In the genomic region with DNA sequence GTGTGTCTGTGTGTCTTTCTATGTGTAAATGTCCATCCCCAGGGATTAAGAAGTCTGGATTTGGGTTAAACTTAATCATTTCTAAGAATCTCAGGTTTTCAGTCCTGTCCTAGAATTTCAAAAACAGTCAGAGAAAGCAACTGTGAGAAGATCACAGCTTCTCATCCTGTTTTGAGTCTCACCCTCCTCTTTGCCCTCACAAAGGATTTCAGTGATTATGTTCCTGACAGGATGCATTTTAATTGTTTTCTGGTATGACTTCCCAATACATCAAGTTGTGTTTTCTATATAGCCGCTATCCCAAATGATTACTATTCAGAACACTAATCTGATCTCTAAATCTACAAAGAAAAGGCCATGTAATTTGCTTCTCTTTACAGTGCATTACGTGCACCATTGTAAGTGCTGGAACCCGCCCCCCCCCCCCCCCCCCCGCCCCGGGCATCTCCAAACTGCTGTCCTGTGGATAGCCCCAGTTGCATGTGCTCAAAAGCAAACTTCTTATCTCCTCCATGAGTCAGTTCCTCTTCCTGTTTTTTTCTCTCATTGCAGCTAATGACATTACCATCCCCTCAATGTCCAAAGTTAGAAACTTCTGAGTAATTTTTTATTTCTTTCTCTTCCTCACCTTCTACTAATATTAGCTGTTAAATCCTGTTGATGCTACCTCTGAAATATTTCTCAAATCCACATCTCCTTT, we compare ENCODE assay signal across 14 cellular contexts.
DNase-seq lines count a peak whose midpoint lies in the region; ATAC-seq, FAIRE-seq and TF ChIP-seq lines count a peak whose summit lies in the region.
"Had no signal": no experiment of that assay in that cellular context is flagged by ENCODE, and none has a peak within 500 bp of the region (broad histone marks: within the 10 kb centered on the region; RNA-seq: fewer than 3 reads in every experiment).

No MANE protein-coding gene starts in this region.

- peaks cover 39% of the 10 kb centered on the region for H3K79me2 ChIP-seq in astrocyte (ENCODE audit: insufficient read depth, low read length)

- in situ Hi-C loops in ACHN (cut with HindIII; ENCODE audit: low pct_ligation_motif_present, low pct_unique_long_range_greater_than_20kb, low sequenced_read_pairs) = no loop called here

- H3K27me3 Mint-ChIP-seq in astrocyte (ENCODE audit: low read depth, unreplicated experiment) = no peaks in the 10 kb centered on the region

- peaks cover 27 to 52% (median 44%) of the 10 kb centered on the region in 10 experiments for H3K4me1 ChIP-seq in BLaER1 treated with 17β-estradiol and CSF1 and Interleukin-3, amounts not matched to agents 10 nM and 100 nM
- H3K4me1 ChIP-seq in astrocyte (ENCODE audit: insufficient read depth, low read length) = peaks cover 28% of the 10 kb centered on the region
- no peaks in the 10 kb centered on the region for H3K4me1 ChIP-seq in spleen

- TF ChIP-seq POLR2A in spleen (IDR thresholded peaks at IDR 0.05) = no peak

- DNase-seq in HTR-8/SVneo (ENCODE audit: insufficient read length, low spot score) (peak; percentile 67), astrocyte (ENCODE audit: low read depth) (peak; percentile 61), iris pigment epithelial cell (ENCODE audit: low read depth) (peak; percentile 80), ACHN (no peak), spleen (no peak), posterior cingulate gyrus (no peak)
- DNase-seq: activated T-cell treated with anti-CD3 and anti-CD28 coated beads for 4 hours, cerebellar nuclear complex, midbrain, NCI-H446 treated with DMSO at 0.1 percent for 48 hours, T-cell had no signal

- ATAC-seq in GM21381 (IDR thresholded peaks at IDR 0.05; ENCODE audit: unreplicated experiment) = no peak

- H3K36me3 ChIP-seq in BLaER1 treated with 17β-estradiol and CSF1 and Interleukin-3, amounts not matched to agents 10 nM and 100 nM = no peaks in the 10 kb centered on the region
- no peaks in the 10 kb centered on the region for H3K36me3 ChIP-seq in astrocyte (ENCODE audit: insufficient read depth, low read length)
- H3K36me3 ChIP-seq in spleen = no peaks in the 10 kb centered on the region

- no peaks in the 10 kb centered on the region for H3K36me3 Mint-ChIP-seq in astrocyte (ENCODE audit: low read depth, unreplicated experiment)
- H3K36me3 Mint-ChIP-seq: T-cell had no signal

- H4K20me1 ChIP-seq in BLaER1 treated with 17β-estradiol and CSF1 and Interleukin-3, amounts not matched to agents 10 nM and 100 nM = no peaks in the 10 kb centered on the region
- no peaks in the 10 kb centered on the region for H4K20me1 ChIP-seq in astrocyte (ENCODE audit: insufficient read depth, low read length)

- H3K9me3 Mint-ChIP-seq in astrocyte (ENCODE audit: unreplicated experiment) = no peaks in the 10 kb centered on the region
- H3K9me3 Mint-ChIP-seq: T-cell had no signal

- H3K9me3 ChIP-seq in BLaER1 treated with 17β-estradiol and CSF1 and Interleukin-3, amounts not matched to agents 10 nM and 100 nM (replicated peaks in 1 of 11) = peaks cover 0 to 3% (median 0%) of the 10 kb centered on the region in 11 experiments; a peak in 1 of 22 replicates
- no peaks in the 10 kb centered on the region for H3K9me3 ChIP-seq in astrocyte (ENCODE audit: insufficient read depth, low read depth, low read length)
- no peaks in the 10 kb centered on the region for H3K9me3 ChIP-seq in spleen

- H3K27ac ChIP-seq in BLaER1 treated with 17β-estradiol and CSF1 and Interleukin-3, amounts not matched to agents 10 nM and 100 nM = peak overlapping the region in 8 of 11 experiments; percentile 13 to 65 (median 42); a peak in 12 of 22 replicates
- H3K27ac ChIP-seq in astrocyte (ENCODE audit: low read depth, low read length) (peak overlapping the region; percentile 39), spleen (no peak overlapping the region)

- H3K27me3 ChIP-seq in BLaER1 treated with 17β-estradiol and CSF1 and Interleukin-3, amounts not matched to agents 10 nM and 100 nM = peaks cover 0 to 11% (median 0%) of the 10 kb centered on the region in 11 experiments; a peak in 2 of 22 replicates
- no peaks in the 10 kb centered on the region for H3K27me3 ChIP-seq in astrocyte (ENCODE audit: insufficient read depth, low read length)
- peaks cover 0 to 36% (median 0%) of the 10 kb centered on the region in 7 donors for H3K27me3 ChIP-seq in spleen (replicated peaks in 1 of 7)

- no peak overlapping the region for H3K27ac Mint-ChIP-seq in astrocyte (ENCODE audit: unreplicated experiment)

- TF ChIP-seq CTCF in astrocyte (IDR thresholded peaks at IDR 0.05; ENCODE audit: insufficient read depth, low read depth, low read length) (no peak), spleen (IDR thresholded peaks at IDR 0.05 in 8 of 11, conservative IDR thresholded peaks at IDR 0.05 in 3 of 11) (no peak)

- FAIRE-seq in HTR-8/SVneo (lab: Jason Lieb, UNC) = no peak
- no peak for FAIRE-seq in astrocyte (lab: Jason Lieb, UNC)
- FAIRE-seq: GM18507 had no signal

- 17 to 53% (median 23%) methylated on average over 5 of the region's 5 CpGs for WGBS in spleen, 5 donors

- H3K4me3 Mint-ChIP-seq in astrocyte (ENCODE audit: unreplicated experiment) = no peak overlapping the region
- H3K4me3 Mint-ChIP-seq: T-cell had no signal

- peak overlapping the region; percentile 33 to 87 (median 72); a peak in 21 of 22 replicates for H3K4me2 ChIP-seq in BLaER1 treated with 17β-estradiol and CSF1 and Interleukin-3, amounts not matched to agents 10 nM and 100 nM
- peak overlapping the region; percentile 49 for H3K4me2 ChIP-seq in astrocyte (ENCODE audit: low read length)

- peaks cover 16% of the 10 kb centered on the region for H3K4me1 Mint-ChIP-seq in astrocyte (ENCODE audit: low read depth, unreplicated experiment)

- H2AFZ ChIP-seq in astrocyte (ENCODE audit: low read depth, low read length) = no peak overlapping the region

- H3K9ac ChIP-seq in BLaER1 treated with 17β-estradiol and CSF1 and Interleukin-3, amounts not matched to agents 10 nM and 100 nM = no peak overlapping the region; a peak in 2 of 22 replicates
- peak overlapping the region; percentile 8 for H3K9ac ChIP-seq in astrocyte (ENCODE audit: low read length)

- intact Hi-C loops in spleen (cut with DNase I; ENCODE audit: low total_unique reads) (no loop called here), posterior cingulate gyrus (cut with DNase I) (no loop called here)

- no peak overlapping the region; a peak in 1 of 20 replicates for H3K4me3 ChIP-seq in BLaER1 treated with 17β-estradiol and CSF1 and Interleukin-3, amounts not matched to agents 10 nM and 100 nM
- H3K4me3 ChIP-seq in astrocyte (ENCODE audit: insufficient read depth, low read depth, low read length) (no peak overlapping the region), spleen (no peak overlapping the region)

Comparison
In these comparisons a context has a peak if more than half of its experiments do, and no peak if none do; other contexts are left out.
1. H3K27ac ChIP-seq: peak in BLaER1 treated with 17β-estradiol and CSF1 and Interleukin-3, amounts not matched to agents 10 nM and 100 nM (8 of 11) and astrocyte (single experiment); none in spleen (0 of 8).
2. DNase-seq: peak in HTR-8/SVneo (single experiment), astrocyte (single experiment) and iris pigment epithelial cell (single experiment); none in ACHN (single experiment), spleen (single experiment) and posterior cingulate gyrus (0 of 10).